ENCODE assay signal across 8 cellular contexts in genomic region chr1:54715493-54716298, GRCh38. TPM values are rescaled to one million over a fixed set of nuclear protein-coding genes. Genes with fewer than 3 reads are reported as not detected.
DNase-seq lines count a peak whose midpoint lies in the region; ATAC-seq and TF ChIP-seq lines count a peak whose summit lies in the region.

TSS of gene TTC4 (plus strand) at chr1:54715861. CDS start at chr1:54715909, 48 bp downstream.

- H3K27me3 ChIP-seq in ectodermal cell (ENCODE audit: control insufficient read depth, insufficient read depth, low read length, poor library complexity, severe bottlenecking) (peaks cover 5% of the 10 kb centered on the region), lower lobe of right lung (ENCODE audit: low read depth) (no peaks in the 10 kb centered on the region)

- H3K4me3 ChIP-seq in ectodermal cell (ENCODE audit: insufficient read depth, low read depth, low read length) (peak within 1 kb of the TSS; percentile 95), lower lobe of right lung (peak within 1 kb of the TSS; percentile 80)

- H3K36me3 Mint-ChIP-seq in CD14-positive monocyte, result peaks cover 16 to 22% of the 10 kb centered on the region in 2 donors
- peaks cover 26% of the 10 kb centered on the region for H3K36me3 Mint-ChIP-seq in activated CD8-positive, alpha-beta T cell treated with anti-CD3 and anti-CD28 coated beads for 36 hours (ENCODE audit: low read depth)

- peak within 1 kb of the TSS; percentile 86 to 96 (median 92) for H3K27ac Mint-ChIP-seq in CD14-positive monocyte
- H3K27ac Mint-ChIP-seq in activated CD8-positive, alpha-beta T cell treated with anti-CD3 and anti-CD28 coated beads for 36 hours, result peak within 1 kb of the TSS; percentile 93

- peaks cover 19% of the 10 kb centered on the region for H3K4me1 Mint-ChIP-seq in CD14-positive monocyte
- H3K4me1 Mint-ChIP-seq in activated CD8-positive, alpha-beta T cell treated with anti-CD3 and anti-CD28 coated beads for 36 hours (ENCODE audit: low read depth), result peaks cover 32% of the 10 kb centered on the region

- no peaks in the 10 kb centered on the region for H3K9me3 Mint-ChIP-seq in CD14-positive monocyte
- no peaks in the 10 kb centered on the region for H3K9me3 Mint-ChIP-seq in activated CD8-positive, alpha-beta T cell treated with anti-CD3 and anti-CD28 coated beads for 36 hours

- CTCF ChIA-PET in activated CD8-positive, alpha-beta T cell treated with anti-CD3 and anti-CD28 coated beads for 36 hours (lab: Charles Lee), result interaction anchor here (1.1 to 2.1 kb wide), 7 partner anchors 10 to 94 kb away, joined by 3 to 10 read pairs (median 4); partner anchors contain the start of gene TTC22

- ATAC-seq in GM19372 (IDR thresholded peaks at IDR 0.05; ENCODE audit: low read depth, unreplicated experiment) (peak; percentile 94), HG03521 (IDR thresholded peaks at IDR 0.05; ENCODE audit: unreplicated experiment) (peak; percentile 95), lower lobe of right lung (peak; percentile 99)
- peak; percentile 97 for ATAC-seq in activated CD8-positive, alpha-beta T cell treated with anti-CD3 and anti-CD28 coated beads for 36 hours

- H3K36me3 ChIP-seq in ectodermal cell (ENCODE audit: control insufficient read depth, insufficient read depth, low read length) (no peaks in the 10 kb centered on the region), lower lobe of right lung (peaks cover 25% of the 10 kb centered on the region)

- H3K27ac ChIP-seq in ectodermal cell (ENCODE audit: insufficient read depth, low read depth, low read length, poor library complexity, severe bottlenecking) (no peak within 1 kb of the TSS), lower lobe of right lung (peak within 1 kb of the TSS; percentile 78)

- peaks cover 0 to 2% (median 2%) of the 10 kb centered on the region in 3 donors for H3K27me3 Mint-ChIP-seq in CD14-positive monocyte (ENCODE audit: low read depth in 3 of 3)
- H3K27me3 Mint-ChIP-seq in activated CD8-positive, alpha-beta T cell treated with anti-CD3 and anti-CD28 coated beads for 36 hours, result no peaks in the 10 kb centered on the region

- H3K4me3 Mint-ChIP-seq in CD14-positive monocyte, result peak within 1 kb of the TSS; percentile 91 to 94
- H3K4me3 Mint-ChIP-seq in activated CD8-positive, alpha-beta T cell treated with anti-CD3 and anti-CD28 coated beads for 36 hours, result peak within 1 kb of the TSS; percentile 93

- intact Hi-C loops in CD14-positive monocyte (cut with micrococcal nuclease), result loop anchor here (2.0 to 10.0 kb wide), 3 partner anchors 47 to 771 kb away; partner anchors contain the start of genes PARS2 (in 2 of the 2), IFT25 (in 1 of the 2) and LRRC42 (in 1 of the 2)
- intact Hi-C loops in activated CD8-positive, alpha-beta T cell treated with anti-CD3 and anti-CD28 coated beads for 36 hours (cut with micrococcal nuclease), result loop anchor here (2.0 kb wide), 1 partner anchor 89 kb away; no protein-coding TSS in a partner anchor
- intact Hi-C loops in lower lobe of right lung (cut with DNase I), result no loop called here

- WGBS in ectodermal cell, 2 experiments, result 5% methylated on average over 51 of the region's 51 CpGs

- POLR2A ChIA-PET in activated CD8-positive, alpha-beta T cell treated with anti-CD3 and anti-CD28 coated beads for 36 hours (lab: Charles Lee), result interaction anchor here (0.6 to 2.6 kb wide), 9 partner anchors 10 to 559 kb away, joined by 3 to 18 read pairs (median 4); partner anchors contain the start of genes PARS2 and TTC22

- peak; percentile 78 for DNase-seq in CD14-positive monocyte (ENCODE audit: low spot score)
- peak; percentile 87 for DNase-seq in NCI-H774 (lab: John Stamatoyannopoulos, UW)
- peak; percentile 84 for DNase-seq in activated CD8-positive, alpha-beta T cell treated with anti-CD3 and anti-CD28 coated beads for 36 hours
- peak; percentile 88 for DNase-seq in lower lobe of right lung
- peak; percentile 26 to 86 (median 67) for DNase-seq in stimulated activated CD4-positive, alpha-beta T cell treated with anti-CD3 and anti-CD28 coated beads, TNF-alpha, amount 100 ng/mL, for 1 hour (ENCODE audit: low read depth in 3 of 3, low spot score in 1 of 3)

- H3K9me3 ChIP-seq in ectodermal cell (ENCODE audit: control insufficient read depth, low read length), result no peaks in the 10 kb centered on the region
- no peaks in the 10 kb centered on the region for H3K9me3 ChIP-seq in lower lobe of right lung

- TF ChIP-seq CTCF in CD14-positive monocyte (IDR thresholded peaks at IDR 0.05) (no peak), lower lobe of right lung (IDR thresholded peaks at IDR 0.05) (no peak)
- TF ChIP-seq CTCF in activated CD8-positive, alpha-beta T cell treated with anti-CD3 and anti-CD28 coated beads for 36 hours (IDR thresholded peaks at IDR 0.05), result no peak

- H3K4me1 ChIP-seq in ectodermal cell (ENCODE audit: control insufficient read depth, insufficient read depth, low read length) (no peaks in the 10 kb centered on the region), lower lobe of right lung (peaks cover 16% of the 10 kb centered on the region)

RNA-seq across cellular contexts. Expression of gene TTC4, which starts in this region (rescaled TPM):
- 10 to 100 TPM; 12.4 to 13.3 TPM for polyA plus RNA-seq in CD14-positive monocyte
- 10 to 100 TPM; 26.7 to 28.2 TPM for total RNA-seq in activated CD8-positive, alpha-beta T cell treated with anti-CD3 and anti-CD28 coated beads for 36 hours
- 29.7 TPM for polyA plus RNA-seq in ectodermal cell (2013, experiment 1 of 4)
- 34.7 TPM for polyA plus RNA-seq in ectodermal cell (2013, experiment 2 of 4)
- 23.6 TPM for polyA plus RNA-seq in ectodermal cell (2013, experiment 3 of 4)
- 26.6 TPM for polyA plus RNA-seq in ectodermal cell (2013, experiment 4 of 4)
- 13.5 TPM for total RNA-seq in lower lobe of right lung
